Comparison of ENCODE assay signal across 1 cellular context in genomic region chr1:33361553-33362262, GRCh38.
TF ChIP-seq lines count a peak whose summit lies in the region.

No MANE protein-coding gene starts in this region.

TF ChIP-seq in GM12878, 131 proteins besides CTCF, POLR2A, EP300 and RAD21 (continued from another document):
- TF ChIP-seq BCLAF1 (IDR thresholded peaks at IDR 0.05) (no peak), JUND (IDR thresholded peaks at IDR 0.05; ENCODE audit: low read depth, low read length) (no peak), ETV6 (conservative IDR thresholded peaks at IDR 0.05 in 1 of 2, IDR thresholded peaks at IDR 0.05 in 1 of 2; ENCODE audit: borderline replicate concordance in 1 of 2, low read depth in 1 of 2) (no peak), POU2F2 (IDR thresholded peaks at IDR 0.05; ENCODE audit: borderline replicate concordance, low read depth, low read length) (no peak), SMAD1 (IDR thresholded peaks at IDR 0.05; ENCODE audit: low read depth, partially characterized antibody) (no peak), TCF3 (IDR thresholded peaks at IDR 0.05; ENCODE audit: borderline replicate concordance, insufficient read depth, low read depth, low read length) (no peak), MTA2 (IDR thresholded peaks at IDR 0.05; ENCODE audit: low read depth) (no peak), BHLHE40 (IDR thresholded peaks at IDR 0.05; ENCODE audit: borderline replicate concordance in 1 of 2, low read depth in 2 of 2, low read length in 1 of 2) (no peak), POLR2AphosphoS2 (IDR thresholded peaks at IDR 0.05; ENCODE audit: low read depth, low read length) (no peak), DPF2 (IDR thresholded peaks at IDR 0.05) (no peak), REST (IDR thresholded peaks at IDR 0.05; ENCODE audit: low read depth, low read length) (no peak), IRF5 (IDR thresholded peaks at IDR 0.05; ENCODE audit: borderline replicate concordance) (no peak)
- TF ChIP-seq, protein P1, sequence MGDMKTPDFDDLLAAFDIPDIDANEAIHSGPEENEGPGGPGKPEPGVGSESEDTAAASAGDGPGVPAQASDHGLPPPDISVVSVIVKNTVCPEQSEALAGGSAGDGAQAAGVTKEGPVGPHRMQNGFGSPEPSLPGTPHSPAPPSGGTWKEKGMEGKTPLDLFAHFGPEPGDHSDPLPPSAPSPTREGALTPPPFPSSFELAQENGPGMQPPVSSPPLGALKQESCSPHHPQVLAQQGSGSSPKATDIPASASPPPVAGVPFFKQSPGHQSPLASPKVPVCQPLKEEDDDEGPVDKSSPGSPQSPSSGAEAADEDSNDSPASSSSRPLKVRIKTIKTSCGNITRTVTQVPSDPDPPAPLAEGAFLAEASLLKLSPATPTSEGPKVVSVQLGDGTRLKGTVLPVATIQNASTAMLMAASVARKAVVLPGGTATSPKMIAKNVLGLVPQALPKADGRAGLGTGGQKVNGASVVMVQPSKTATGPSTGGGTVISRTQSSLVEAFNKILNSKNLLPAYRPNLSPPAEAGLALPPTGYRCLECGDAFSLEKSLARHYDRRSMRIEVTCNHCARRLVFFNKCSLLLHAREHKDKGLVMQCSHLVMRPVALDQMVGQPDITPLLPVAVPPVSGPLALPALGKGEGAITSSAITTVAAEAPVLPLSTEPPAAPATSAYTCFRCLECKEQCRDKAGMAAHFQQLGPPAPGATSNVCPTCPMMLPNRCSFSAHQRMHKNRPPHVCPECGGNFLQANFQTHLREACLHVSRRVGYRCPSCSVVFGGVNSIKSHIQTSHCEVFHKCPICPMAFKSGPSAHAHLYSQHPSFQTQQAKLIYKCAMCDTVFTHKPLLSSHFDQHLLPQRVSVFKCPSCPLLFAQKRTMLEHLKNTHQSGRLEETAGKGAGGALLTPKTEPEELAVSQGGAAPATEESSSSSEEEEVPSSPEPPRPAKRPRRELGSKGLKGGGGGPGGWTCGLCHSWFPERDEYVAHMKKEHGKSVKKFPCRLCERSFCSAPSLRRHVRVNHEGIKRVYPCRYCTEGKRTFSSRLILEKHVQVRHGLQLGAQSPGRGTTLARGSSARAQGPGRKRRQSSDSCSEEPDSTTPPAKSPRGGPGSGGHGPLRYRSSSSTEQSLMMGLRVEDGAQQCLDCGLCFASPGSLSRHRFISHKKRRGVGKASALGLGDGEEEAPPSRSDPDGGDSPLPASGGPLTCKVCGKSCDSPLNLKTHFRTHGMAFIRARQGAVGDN (IDR thresholded peaks at IDR 0.05) = no peak
- TF ChIP-seq, protein P2, sequence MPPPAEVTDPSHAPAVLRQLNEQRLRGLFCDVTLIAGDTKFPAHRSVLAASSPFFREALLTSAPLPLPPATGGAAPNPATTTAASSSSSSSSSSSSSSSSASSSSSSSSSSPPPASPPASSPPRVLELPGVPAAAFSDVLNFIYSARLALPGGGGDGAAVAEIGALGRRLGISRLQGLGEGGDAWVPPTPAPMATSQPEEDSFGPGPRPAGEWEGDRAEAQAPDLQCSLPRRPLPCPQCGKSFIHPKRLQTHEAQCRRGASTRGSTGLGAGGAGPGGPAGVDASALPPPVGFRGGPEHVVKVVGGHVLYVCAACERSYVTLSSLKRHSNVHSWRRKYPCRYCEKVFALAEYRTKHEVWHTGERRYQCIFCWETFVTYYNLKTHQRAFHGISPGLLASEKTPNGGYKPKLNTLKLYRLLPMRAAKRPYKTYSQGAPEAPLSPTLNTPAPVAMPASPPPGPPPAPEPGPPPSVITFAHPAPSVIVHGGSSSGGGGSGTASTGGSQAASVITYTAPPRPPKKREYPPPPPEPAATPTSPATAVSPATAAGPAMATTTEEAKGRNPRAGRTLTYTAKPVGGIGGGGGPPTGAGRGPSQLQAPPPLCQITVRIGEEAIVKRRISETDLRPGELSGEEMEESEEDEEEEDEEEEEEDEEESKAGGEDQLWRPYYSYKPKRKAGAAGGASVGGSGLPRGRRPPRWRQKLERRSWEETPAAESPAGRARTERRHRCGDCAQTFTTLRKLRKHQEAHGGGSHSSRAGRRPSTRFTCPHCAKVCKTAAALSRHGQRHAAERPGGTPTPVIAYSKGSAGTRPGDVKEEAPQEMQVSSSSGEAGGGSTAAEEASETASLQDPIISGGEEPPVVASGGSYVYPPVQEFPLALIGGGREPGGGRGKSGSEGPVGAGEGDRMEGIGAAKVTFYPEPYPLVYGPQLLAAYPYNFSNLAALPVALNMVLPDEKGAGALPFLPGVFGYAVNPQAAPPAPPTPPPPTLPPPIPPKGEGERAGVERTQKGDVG (CRISPR knock-in tag; IDR thresholded peaks at IDR 0.05) = no peak
- TF ChIP-seq, protein P3, sequence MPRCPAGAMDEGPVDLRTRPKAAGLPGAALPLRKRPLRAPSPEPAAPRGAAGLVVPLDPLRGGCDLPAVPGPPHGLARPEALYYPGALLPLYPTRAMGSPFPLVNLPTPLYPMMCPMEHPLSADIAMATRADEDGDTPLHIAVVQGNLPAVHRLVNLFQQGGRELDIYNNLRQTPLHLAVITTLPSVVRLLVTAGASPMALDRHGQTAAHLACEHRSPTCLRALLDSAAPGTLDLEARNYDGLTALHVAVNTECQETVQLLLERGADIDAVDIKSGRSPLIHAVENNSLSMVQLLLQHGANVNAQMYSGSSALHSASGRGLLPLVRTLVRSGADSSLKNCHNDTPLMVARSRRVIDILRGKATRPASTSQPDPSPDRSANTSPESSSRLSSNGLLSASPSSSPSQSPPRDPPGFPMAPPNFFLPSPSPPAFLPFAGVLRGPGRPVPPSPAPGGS (IDR thresholded peaks at IDR 0.05; ENCODE audit: borderline replicate concordance, insufficient read depth, low read depth, low read length, poor library complexity, severe bottlenecking) = no peak
